In the genomic region with DNA sequence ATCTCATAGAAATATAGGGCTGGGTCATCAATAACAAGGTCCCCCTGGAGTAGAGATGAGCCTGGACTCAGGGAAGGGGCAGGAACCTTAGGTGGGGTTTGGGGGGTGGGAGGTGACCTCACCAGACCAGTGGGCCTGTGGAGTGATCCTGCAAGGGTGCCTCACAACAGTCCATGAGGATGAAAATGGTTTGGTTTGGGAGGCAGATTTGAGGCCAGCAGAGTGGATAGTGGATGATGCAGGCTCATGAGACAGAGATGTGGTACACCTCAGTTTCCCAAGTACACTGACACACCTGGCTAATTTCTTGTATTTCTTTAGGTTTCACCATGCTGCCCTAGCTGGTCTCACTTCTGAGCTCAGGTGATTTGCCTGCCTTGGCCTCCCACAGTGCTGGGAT, we compare ENCODE assay signal across 39 cellular contexts. TPM values are rescaled to one million over a fixed set of nuclear protein-coding genes. Genes with fewer than 3 reads are reported as not detected.
"Had no signal": no experiment of that assay in that cellular context is flagged by ENCODE, and none has a peak within 500 bp of the region (broad histone marks: within the 10 kb centered on the region; RNA-seq: fewer than 3 reads in every experiment).

No MANE protein-coding gene starts in this region.

- H3K36me3 ChIP-seq: MG63 had no signal

- H3K9ac ChIP-seq: KMS-11 had no signal

- H3K4me2 ChIP-seq: KMS-11 had no signal

- H3K27ac ChIP-seq: KMS-11 had no signal

- H3K27me3 ChIP-seq: MG63 had no signal

- DNase-seq: Karpas-422, Kasumi-1, KG1, MG63, MM.1S, MV-4-11, NCI-H1048, NCI-H1092, NCI-H1092 treated with DMSO at 0.1 percent for 48 hours, NCI-H1105, NCI-H1105 treated with DMSO at 0.1 percent for 48 hours, NCI-H1417, NCI-H1417 treated with DMSO at 0.1 percent for 48 hours, NCI-H1436, NCI-H1436 treated with DMSO at 0.1 percent for 48 hours, NCI-H146, NCI-H1694, NCI-H1694 treated with DMSO at 0.1 percent for 48 hours, NCI-H187, NCI-H187 treated with DMSO at 0.1 percent for 48 hours, NCI-H1930, NCI-H2029, NCI-H2029 treated with DMSO at 0.1 percent for 48 hours, NCI-H2081, NCI-H2081 treated with DMSO at 0.1 percent for 48 hours, NCI-H2107, NCI-H2171, NCI-H2171 treated with DMSO at 0.1 percent for 48 hours, NCI-H2227 treated with DMSO at 0.1 percent for 48 hours, NCI-H226, NCI-H345, NCI-H446, NCI-H446 treated with DMSO at 0.1 percent for 48 hours, NCI-H510A had no signal

- H3K4me3 ChIP-seq: MG63 had no signal

- H3K9me3 ChIP-seq: MG63 had no signal

RNA-seq across cellular contexts. Expression of gene TRIM60, which starts 18.1 kb away (rescaled TPM):
- total RNA-seq: LHCN-M2, M059J, MCF 10A, NCI-H460 had no signal

RNA-seq across cellular contexts. Expression of gene TRIM61, which starts 36.2 kb away (rescaled TPM):
- total RNA-seq: LHCN-M2, M059J, NCI-H460 had no signal

RNA-seq across cellular contexts. Expression of gene TRIM75, which starts 40.0 kb away (rescaled TPM):
- total RNA-seq: M059J, MCF 10A, NCI-H460 had no signal
